ENCODE assay signal across 10 cellular contexts in the genomic region with DNA sequence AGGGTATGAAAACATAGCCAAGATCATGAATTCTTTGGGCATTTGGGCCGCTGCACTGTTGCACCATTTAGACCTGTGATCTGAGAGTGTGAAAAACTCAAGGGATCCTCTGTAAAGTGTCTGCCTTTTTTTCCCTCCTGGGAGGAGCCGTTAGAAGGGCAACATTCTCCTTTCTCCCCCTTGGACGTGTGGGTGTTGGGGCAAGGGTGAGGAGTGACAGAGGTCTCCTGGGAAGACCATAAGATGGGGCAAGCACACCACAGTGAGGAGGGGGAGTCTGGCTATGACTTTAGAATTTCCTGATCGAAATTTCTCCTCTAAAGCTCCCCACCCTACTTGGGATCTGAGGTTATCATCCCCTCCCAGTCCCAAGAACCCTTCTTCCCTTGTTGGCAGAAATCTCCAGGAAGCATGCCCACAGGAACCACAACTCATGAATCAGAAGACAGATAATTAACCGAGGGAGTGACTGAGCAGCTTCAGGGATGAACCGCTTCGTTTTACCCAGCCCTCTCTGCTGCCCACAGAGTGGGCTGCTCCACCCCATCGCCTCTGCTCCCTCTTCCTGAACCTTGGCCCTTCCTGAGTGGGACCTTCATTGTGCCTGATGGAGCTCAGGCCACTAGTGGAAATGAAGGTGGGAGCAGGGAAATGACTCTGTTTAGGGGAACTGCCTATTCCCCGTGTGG. TPM values are rescaled to one million over a fixed set of nuclear protein-coding genes. Genes with fewer than 3 reads are reported as not detected.
DNase-seq lines count a peak whose midpoint lies in the region; ATAC-seq lines count a peak whose summit lies in the region.
"Had no signal": no experiment of that assay in that cellular context is flagged by ENCODE, and none has a peak within 500 bp of the region (broad histone marks: within the 10 kb centered on the region; RNA-seq: fewer than 3 reads in every experiment).

No MANE protein-coding gene starts in this region.

- peak; percentile 89 for DNase-seq in EL
- peak; percentile 47 for DNase-seq in OCI-M2 (lab: John Stamatoyannopoulos, UW; ENCODE audit: unreplicated experiment)
- peak; percentile 62 for DNase-seq in dedifferentiated amniotic fluid mesenchymal stem cell (ENCODE audit: extremely low spot score)
- no peak for DNase-seq in NCI-H146 (lab: John Stamatoyannopoulos, UW)
- DNase-seq in naive thymus-derived CD8-positive, alpha-beta T cell: no peak
- DNase-seq in hippocampal formation (lab: John Stamatoyannopoulos, UW): no peak
- DNase-seq: activated effector memory CD4-positive, alpha-beta T cell treated with anti-CD3 and anti-CD28 coated beads, Interleukin-2, amount 50 U/mL, for 16 hours; erythroblast had no signal

- H3K4me3 Mint-ChIP-seq in naive thymus-derived CD8-positive, alpha-beta T cell: no peak overlapping the region

- H3K4me1 Mint-ChIP-seq in naive thymus-derived CD8-positive, alpha-beta T cell: peaks cover 6 to 12% (median 10%) of the 10 kb centered on the region in 4 donors

- no peak for ATAC-seq in GM21367 (IDR thresholded peaks at IDR 0.05; ENCODE audit: unreplicated experiment)
- ATAC-seq in naive thymus-derived CD8-positive, alpha-beta T cell: no peak

- peaks cover 12% of the 10 kb centered on the region for H3K4me1 ChIP-seq in rectal smooth muscle tissue (ENCODE audit: control insufficient read depth, insufficient read depth, low read length)

- peak overlapping the region; percentile 6 for H3K27ac ChIP-seq in rectal smooth muscle tissue (ENCODE audit: low read depth, low read length)

- no peak overlapping the region for H3K4me3 ChIP-seq in rectal smooth muscle tissue (ENCODE audit: low read length)

- H3K9me3 Mint-ChIP-seq in naive thymus-derived CD8-positive, alpha-beta T cell: no peaks in the 10 kb centered on the region

- peaks cover 31 to 69% (median 52%) of the 10 kb centered on the region in 5 donors for H3K27me3 Mint-ChIP-seq in naive thymus-derived CD8-positive, alpha-beta T cell

- no peak overlapping the region for H3K9ac ChIP-seq in rectal smooth muscle tissue (ENCODE audit: low read length)

- no peaks in the 10 kb centered on the region for H3K36me3 Mint-ChIP-seq in naive thymus-derived CD8-positive, alpha-beta T cell

- no peaks in the 10 kb centered on the region for H3K36me3 ChIP-seq in rectal smooth muscle tissue (ENCODE audit: control insufficient read depth, insufficient read depth, low read length)

- no peak overlapping the region for H3K27ac Mint-ChIP-seq in naive thymus-derived CD8-positive, alpha-beta T cell

- H3K27me3 ChIP-seq in rectal smooth muscle tissue (ENCODE audit: control insufficient read depth, insufficient read depth, low read length): no peaks in the 10 kb centered on the region

- POLR2A ChIA-PET in naive thymus-derived CD8-positive, alpha-beta T cell (lab: Charles Lee): interaction anchor here (0.7 kb wide), 1 partner anchor 27 kb away, joined by 5 read pairs; no protein-coding TSS in a partner anchor

RNA-seq across cellular contexts. Expression of a gene that starts 4.2 kb away (rescaled TPM):
- total RNA-seq in naive thymus-derived CD8-positive, alpha-beta T cell: not detected
- not detected for polyA plus RNA-seq in naive thymus-derived CD8-positive, alpha-beta T cell

RNA-seq across cellular contexts. Expression of a gene that starts 48.6 kb away (rescaled TPM):
- total RNA-seq in naive thymus-derived CD8-positive, alpha-beta T cell: not detected
- polyA plus RNA-seq in naive thymus-derived CD8-positive, alpha-beta T cell: not detected

Comparison
In these comparisons a context has a peak if more than half of its experiments do, and no peak if none do; other contexts are left out.
1. DNase-seq: peak in EL (single experiment), OCI-M2 (single experiment) and dedifferentiated amniotic fluid mesenchymal stem cell (single experiment); none in NCI-H146 (single experiment), naive thymus-derived CD8-positive, alpha-beta T cell (0 of 10) and hippocampal formation (0 of 2).